In the genomic region with DNA sequence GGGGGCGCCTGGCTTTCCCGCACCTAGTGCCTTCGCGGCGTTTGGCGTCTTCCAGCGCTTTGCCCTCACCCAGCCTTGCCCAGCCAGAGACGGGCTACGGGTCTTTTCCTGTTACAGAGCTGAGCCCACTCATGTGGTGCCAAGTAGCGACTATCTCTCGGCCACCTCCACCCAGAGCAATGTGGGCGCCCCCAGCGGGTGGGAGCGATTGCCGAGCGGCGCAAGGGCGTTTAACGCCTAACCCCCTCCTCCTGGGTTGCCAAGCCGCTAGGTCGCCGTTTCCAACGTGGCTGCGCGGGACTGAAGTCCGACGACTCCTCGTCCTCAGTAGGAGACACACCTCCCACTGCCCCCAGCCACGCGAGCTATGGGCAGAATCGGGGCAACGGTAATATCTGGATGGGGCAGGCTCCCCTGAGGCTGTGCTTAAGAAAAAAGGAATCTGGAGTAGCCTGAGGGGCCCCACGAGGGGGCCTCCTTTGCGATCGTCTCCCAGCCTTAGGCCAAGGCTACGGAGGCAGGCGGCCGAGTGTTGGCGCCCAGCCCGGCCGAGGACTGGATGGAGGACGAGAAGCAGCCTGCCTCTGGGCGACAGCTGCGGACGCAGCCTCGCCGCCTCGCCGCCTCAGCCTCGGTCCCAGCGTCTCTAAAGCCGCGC, we compare ENCODE assay signal across 14 cellular contexts. TPM values are rescaled to one million over a fixed set of nuclear protein-coding genes. Genes with fewer than 3 reads are reported as not detected.
DNase-seq lines count a peak whose midpoint lies in the region; ATAC-seq, FAIRE-seq and TF ChIP-seq lines count a peak whose summit lies in the region.
"Had no signal": no experiment of that assay in that cellular context is flagged by ENCODE, and none has a peak within 500 bp of the region (broad histone marks: within the 10 kb centered on the region; RNA-seq: fewer than 3 reads in every experiment).

No MANE protein-coding gene starts in this region.

- peak; percentile 9 for DNase-seq in stimulated activated naive CD8-positive, alpha-beta T cell treated with anti-CD3 and anti-CD28 coated beads, Interleukin-15, Interleukin-2, amounts not matched to agents 100 U/mL and 50 U/mL, for 24 hours
- no peak for DNase-seq in stimulated activated naive CD8-positive, alpha-beta T cell treated with anti-CD3 and anti-CD28 coated beads, Interleukin-15, amount 100 ng/mL, for 72 hours
- DNase-seq in endothelial cell of umbilical vein (ENCODE audit: low read depth, low spot score) = peak; percentile 24
- peak; percentile 86 for DNase-seq in osteoblast (ENCODE audit: insufficient read length, low spot score, missing footprints)
- DNase-seq in hippocampal formation (lab: John Stamatoyannopoulos, UW) = no peak
- DNase-seq in activated naive CD4-positive, alpha-beta T cell treated with anti-CD3 and anti-CD28 coated beads, Interleukin-2, amount 50 U/mL, for 72 hours (ENCODE audit: low spot score in 2 of 2) = no peak
- DNase-seq: activated CD4-positive, alpha-beta T cell treated with anti-CD3 and anti-CD28 coated beads for 4 hours; stimulated activated CD4-positive, alpha-beta T cell treated with anti-CD3 and anti-CD28 coated beads, Interleukin-12 subunit alpha, Interleukin-12 subunit beta, amount 100 ng/mL, for 4 hours; SW 1271 had no signal

- no peak overlapping the region for H3K27ac Mint-ChIP-seq in stimulated activated naive CD8-positive, alpha-beta T cell treated with anti-CD3 and anti-CD28 coated beads, Interleukin-15, amount 100 ng/mL, for 72 hours
- peak overlapping the region in 1 of 2 donors; percentile 22 for H3K27ac Mint-ChIP-seq in activated naive CD4-positive, alpha-beta T cell treated with anti-CD3 and anti-CD28 coated beads, Interleukin-2, amount 50 U/mL, for 72 hours

- no peak for TF ChIP-seq POLR2A in endothelial cell of umbilical vein (IDR thresholded peaks at IDR 0.05; ENCODE audit: low read depth, low read length)

- H3K79me2 ChIP-seq in endothelial cell of umbilical vein (ENCODE audit: control insufficient read depth, insufficient read depth, low read length) = no peaks in the 10 kb centered on the region
- H3K79me2 ChIP-seq in osteoblast (ENCODE audit: insufficient read depth, low read length) = no peaks in the 10 kb centered on the region

- H4K20me1 ChIP-seq in endothelial cell of umbilical vein (replicated peaks; ENCODE audit: control insufficient read depth, extremely low read depth, insufficient read depth, low read length) = no peaks in the 10 kb centered on the region
- H4K20me1 ChIP-seq in osteoblast (ENCODE audit: insufficient read depth, low read length) = no peaks in the 10 kb centered on the region

- no peaks in the 10 kb centered on the region for H3K9me1 ChIP-seq in endothelial cell of umbilical vein (replicated peaks; ENCODE audit: control insufficient read depth, extremely low read depth, insufficient read depth, low read length)

- H2AFZ ChIP-seq in endothelial cell of umbilical vein (ENCODE audit: low read depth, low read length) (no peak overlapping the region), osteoblast (ENCODE audit: low read length) (no peak overlapping the region)

- H3K4me3 Mint-ChIP-seq in stimulated activated naive CD8-positive, alpha-beta T cell treated with anti-CD3 and anti-CD28 coated beads, Interleukin-15, amount 100 ng/mL, for 72 hours = peak overlapping the region in 1 of 2 donors; percentile 49
- H3K4me3 Mint-ChIP-seq: neural crest cell had no signal

- H3K27me3 ChIP-seq in endothelial cell of umbilical vein (ENCODE audit: control insufficient read depth in 2 of 2, insufficient read depth in 2 of 2, low read length in 2 of 2) = peaks cover 85 to 96% of the 10 kb centered on the region in 2 experiments
- H3K27me3 ChIP-seq in osteoblast (ENCODE audit: insufficient read depth, low read length) = peaks cover 96% of the 10 kb centered on the region

- H3K4me1 ChIP-seq in endothelial cell of umbilical vein (ENCODE audit: control insufficient read depth, extremely low read depth, insufficient read depth, low read length) (peaks cover 2% of the 10 kb centered on the region), osteoblast (ENCODE audit: insufficient read depth, low read length) (no peaks in the 10 kb centered on the region)

- H3K4me1 Mint-ChIP-seq in stimulated activated naive CD8-positive, alpha-beta T cell treated with anti-CD3 and anti-CD28 coated beads, Interleukin-15, amount 100 ng/mL, for 72 hours = peaks cover 47% of the 10 kb centered on the region

- TF ChIP-seq CTCF in endothelial cell of umbilical vein (IDR thresholded peaks at IDR 0.05; ENCODE audit: extremely low read depth in 1 of 2, insufficient read depth in 1 of 2, low read depth in 1 of 2, low read length in 2 of 2) (no peak), osteoblast (IDR thresholded peaks at IDR 0.05; ENCODE audit: extremely low read depth, low read depth, low read length) (no peak)

- POLR2A ChIA-PET in endothelial cell of umbilical vein (lab: Charles Lee) = interaction anchor here (0.5 kb wide), 1 partner anchor 78 kb away, joined by 4 read pairs; no protein-coding TSS in a partner anchor

- no peaks in the 10 kb centered on the region for H3K9me3 Mint-ChIP-seq in stimulated activated naive CD8-positive, alpha-beta T cell treated with anti-CD3 and anti-CD28 coated beads, Interleukin-15, amount 100 ng/mL, for 72 hours
- H3K9me3 Mint-ChIP-seq in activated naive CD4-positive, alpha-beta T cell treated with anti-CD3 and anti-CD28 coated beads, Interleukin-2, amount 50 U/mL, for 72 hours = no peaks in the 10 kb centered on the region
- H3K9me3 Mint-ChIP-seq: neural crest cell had no signal

- FAIRE-seq in endothelial cell of umbilical vein (lab: Jason Lieb, UNC) = peak; percentile 55
- FAIRE-seq: keratinocyte had no signal

- CTCF ChIA-PET in endothelial cell of umbilical vein (lab: Charles Lee) = interaction anchor here (1.0 kb wide), 1 partner anchor 108 kb away, joined by 3 read pairs; no protein-coding TSS in a partner anchor

- H3K36me3 Mint-ChIP-seq in activated naive CD4-positive, alpha-beta T cell treated with anti-CD3 and anti-CD28 coated beads, Interleukin-2, amount 50 U/mL, for 72 hours = peaks cover 0 to 6% of the 10 kb centered on the region in 2 donors

- dilution Hi-C loops in endothelial cell of umbilical vein (cut with MboI; ENCODE audit: extremely low pct_ligation_motif_present, low sequenced_read_pairs) = no loop called here

- no peak for ATAC-seq in stimulated activated naive CD8-positive, alpha-beta T cell treated with anti-CD3 and anti-CD28 coated beads, Interleukin-15, Interleukin-2, amounts not matched to agents 100 U/mL and 50 U/mL, for 24 hours
- ATAC-seq in stimulated activated naive CD8-positive, alpha-beta T cell treated with anti-CD3 and anti-CD28 coated beads, Interleukin-15, amount 100 ng/mL, for 72 hours = no peak
- ATAC-seq in SK-N-SH treated with all-trans-retinoic acid at 6 μM for 48 hours (no peak), HG02885 (IDR thresholded peaks at IDR 0.05; ENCODE audit: poor library complexity, unreplicated experiment) (no peak)
- no peak for ATAC-seq in activated naive CD4-positive, alpha-beta T cell treated with anti-CD3 and anti-CD28 coated beads, Interleukin-2, amount 50 U/mL, for 72 hours

- no TSS peak for BruUV-seq in endothelial cell of umbilical vein (replicated peaks; lab: Mats Ljungman, UMichigan)

- H3K4me3 ChIP-seq in endothelial cell of umbilical vein (replicated peaks in 1 of 3; ENCODE audit: insufficient read depth in 1 of 3, low read depth in 1 of 3, low read length in 3 of 3) (no peak overlapping the region), osteoblast (ENCODE audit: insufficient read depth, low read length) (peak overlapping the region; percentile 19)

- no peaks in the 10 kb centered on the region for H3K36me3 ChIP-seq in endothelial cell of umbilical vein (ENCODE audit: control insufficient read depth in 2 of 2, extremely low read depth in 1 of 2, insufficient read depth in 2 of 2, low read length in 2 of 2)
- no peaks in the 10 kb centered on the region for H3K36me3 ChIP-seq in osteoblast (ENCODE audit: insufficient read depth, low read length)

- no peak overlapping the region for H3K9ac ChIP-seq in endothelial cell of umbilical vein (replicated peaks; ENCODE audit: extremely low read depth, insufficient read depth, low read length)

- intact Hi-C loops in endothelial cell of umbilical vein (cut with micrococcal nuclease) = loop anchor here (10.0 kb wide), 1 partner anchor 450 kb away; the partner anchor contains the start of gene RANBP17

- H3K27ac ChIP-seq in endothelial cell of umbilical vein (ENCODE audit: insufficient read depth, low read depth, low read length) (no peak overlapping the region), osteoblast (ENCODE audit: low read depth, low read length) (no peak overlapping the region)

- H3K4me2 ChIP-seq in endothelial cell of umbilical vein (ENCODE audit: insufficient read depth, low read length) (no peak overlapping the region), osteoblast (ENCODE audit: insufficient read depth, low read length) (no peak overlapping the region)

- H3K9me3 ChIP-seq in endothelial cell of umbilical vein (replicated peaks; ENCODE audit: control insufficient read depth, insufficient read depth, low read length) = no peaks in the 10 kb centered on the region
- H3K9me3 ChIP-seq in osteoblast (ENCODE audit: low read depth, low read length) = no peaks in the 10 kb centered on the region

- peaks cover 94% of the 10 kb centered on the region for H3K27me3 Mint-ChIP-seq in stimulated activated naive CD8-positive, alpha-beta T cell treated with anti-CD3 and anti-CD28 coated beads, Interleukin-15, amount 100 ng/mL, for 72 hours

TF ChIP-seq in endothelial cell of umbilical vein, 7 proteins besides CTCF, POLR2A, EP300 and RAD21 (continues in another document):
- TF ChIP-seq JUN (IDR thresholded peaks at IDR 0.05; ENCODE audit: borderline replicate concordance, insufficient read depth, insufficient read length, low read depth) = no peak
- peak; percentile 65 for TF ChIP-seq EZH2 (IDR thresholded peaks at IDR 0.05; ENCODE audit: borderline replicate concordance, low read depth, low read length, severe bottlenecking)

TF ChIP-seq in SK-N-SH treated with all-trans-retinoic acid at 6 μM for 48 hours, 23 proteins besides CTCF, POLR2A, EP300 and RAD21 (continues in another document):
- TF ChIP-seq RARB (CRISPR knock-in tag; IDR thresholded peaks at IDR 0.05) = no peak
- TF ChIP-seq ZC3H10 (CRISPR knock-in tag; IDR thresholded peaks at IDR 0.05) = no peak
- no peak for TF ChIP-seq ZNF8 (CRISPR knock-in tag; IDR thresholded peaks at IDR 0.05)
- no peak for TF ChIP-seq SNAI2 (CRISPR knock-in tag; IDR thresholded peaks at IDR 0.05)

RNA-seq across cellular contexts. Expression of gene TLX3, which starts 5.8 kb away (rescaled TPM):
- not detected in 2 replicates for total RNA-seq in endothelial cell of umbilical vein
- polyA plus RNA-seq in endothelial cell of umbilical vein = not detected in 2 replicates
- polyA plus RNA-seq in endothelial cell of umbilical vein (2011; cell fraction: cytosol; rRNA removed) = not detected in 2 replicates
- polyA plus RNA-seq in endothelial cell of umbilical vein (2011; cell fraction: nucleus; rRNA removed) = not detected in 2 replicates
- polyA plus RNA-seq in endothelial cell of umbilical vein (2012) = not detected in 2 replicates
- polyA minus RNA-seq in endothelial cell of umbilical vein = not detected in 2 replicates
- 5.6 TPM for polyA minus RNA-seq in endothelial cell of umbilical vein (2011; cell fraction: cytosol; rRNA and poly(A)+ RNA removed)
- polyA minus RNA-seq in endothelial cell of umbilical vein (2011; cell fraction: nucleus; rRNA and poly(A)+ RNA removed) = not detected in 2 replicates
- total RNA-seq in osteoblast = not detected in 2 replicates
- total RNA-seq in activated naive CD4-positive, alpha-beta T cell treated with anti-CD3 and anti-CD28 coated beads, Interleukin-2, amount 50 U/mL, for 72 hours = not detected
- total RNA-seq: fibroblast of lung had no signal
- polyA plus RNA-seq: fibroblast of lung, keratinocyte had no signal

Comparison
In these comparisons a context has a peak if more than half of its experiments do, and no peak if none do; other contexts are left out.
1. DNase-seq: peak in stimulated activated naive CD8-positive, alpha-beta T cell treated with anti-CD3 and anti-CD28 coated beads, Interleukin-15, Interleukin-2, amounts not matched to agents 100 U/mL and 50 U/mL, for 24 hours (single experiment), endothelial cell of umbilical vein (single experiment) and osteoblast (single experiment); none in stimulated activated naive CD8-positive, alpha-beta T cell treated with anti-CD3 and anti-CD28 coated beads, Interleukin-15, amount 100 ng/mL, for 72 hours (0 of 2), hippocampal formation (0 of 2) and activated naive CD4-positive, alpha-beta T cell treated with anti-CD3 and anti-CD28 coated beads, Interleukin-2, amount 50 U/mL, for 72 hours (0 of 2).